ENCODE assay signal across 1 cellular context in genomic region chr13:20232556-20233277, GRCh38.
TF ChIP-seq lines count a peak whose summit lies in the region.

No MANE protein-coding gene starts in this region.

TF ChIP-seq in H1, 55 proteins besides CTCF, POLR2A, EP300 and RAD21 (continued from another document):
- no peak for TF ChIP-seq ATF3 (IDR thresholded peaks at IDR 0.05; ENCODE audit: insufficient read depth, low read depth, low read length)
- peak; percentile 10 for TF ChIP-seq ASH2L (IDR thresholded peaks at IDR 0.05; ENCODE audit: low read length)
- peak; percentile 30 for TF ChIP-seq KDM4A (IDR thresholded peaks at IDR 0.05; ENCODE audit: low read depth, low read length, severe bottlenecking)
- TF ChIP-seq SIRT6 (IDR thresholded peaks at IDR 0.05; ENCODE audit: low read length): no peak
- peak; percentile 39; the same call in 1 of the 2 replicates for TF ChIP-seq SUZ12 (IDR thresholded peaks at IDR 0.05; ENCODE audit: low read length)
- TF ChIP-seq CBX5 (IDR thresholded peaks at IDR 0.05; ENCODE audit: low read depth, low read length): no peak
- TF ChIP-seq HDAC6 (IDR thresholded peaks at IDR 0.05; ENCODE audit: low read depth, low read length): no peak
- no peak for TF ChIP-seq CREB1 (IDR thresholded peaks at IDR 0.05)
